In the genomic region with DNA sequence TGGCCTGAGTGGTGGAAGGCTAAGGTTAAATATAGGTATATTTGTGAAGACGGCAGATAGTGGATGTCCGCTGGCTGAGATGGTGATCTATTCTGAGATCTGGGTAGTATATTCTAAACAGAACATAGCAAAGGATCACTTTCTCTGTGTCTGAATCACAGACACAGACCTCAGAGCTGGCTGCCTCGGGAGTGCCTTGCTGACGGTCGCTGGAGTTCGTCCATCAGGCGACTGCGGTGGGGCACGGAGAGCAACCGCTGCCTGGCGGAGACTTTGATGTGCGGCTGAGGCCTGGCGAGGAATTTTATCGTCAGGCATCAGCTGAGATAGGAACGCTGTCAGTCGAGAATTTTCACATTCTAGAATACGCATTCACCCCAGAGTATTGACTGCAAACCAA, we compare ENCODE assay signal across 17 cellular contexts. TPM values are rescaled to one million over a fixed set of nuclear protein-coding genes. Genes with fewer than 3 reads are reported as not detected.
DNase-seq lines count a peak whose midpoint lies in the region; ATAC-seq and TF ChIP-seq lines count a peak whose summit lies in the region.
"Had no signal": no experiment of that assay in that cellular context is flagged by ENCODE, and none has a peak within 500 bp of the region (broad histone marks: within the 10 kb centered on the region; RNA-seq: fewer than 3 reads in every experiment).

No MANE protein-coding gene starts in this region.

- peak overlapping the region; percentile 97 for H3K27ac Mint-ChIP-seq in nephron progenitor cell
- H3K27ac Mint-ChIP-seq: activated CD4-positive, alpha-beta T cell treated with anti-CD3 and anti-CD28 coated beads, Interleukin-2, amount 10 ng/mL, durations not matched to agents 24 days and 14 days; activated naive CD4-positive, alpha-beta T cell treated with anti-CD3 and anti-CD28 coated beads, Interleukin-2, amount 50 U/mL, for 24 hours; natural killer cell had no signal

- H3K4me3 Mint-ChIP-seq in nephron progenitor cell = no peak overlapping the region
- H3K4me3 Mint-ChIP-seq: activated CD4-positive, alpha-beta T cell treated with anti-CD3 and anti-CD28 coated beads, Interleukin-2, amount 10 ng/mL, durations not matched to agents 24 days and 14 days; activated naive CD4-positive, alpha-beta T cell treated with anti-CD3 and anti-CD28 coated beads, Interleukin-2, amount 50 U/mL, for 24 hours; CD14-positive monocyte; natural killer cell had no signal

- H3K4me1 Mint-ChIP-seq in nephron progenitor cell = peaks cover 41% of the 10 kb centered on the region
- H3K4me1 Mint-ChIP-seq: activated CD4-positive, alpha-beta T cell treated with anti-CD3 and anti-CD28 coated beads, Interleukin-2, amount 10 ng/mL, durations not matched to agents 24 days and 14 days; activated naive CD4-positive, alpha-beta T cell treated with anti-CD3 and anti-CD28 coated beads, Interleukin-2, amount 50 U/mL, for 24 hours; natural killer cell had no signal

- DNase-seq in SK-N-DZ (ENCODE audit: low spot score) = peak; percentile 66
- DNase-seq in heart right ventricle = no peak
- DNase-seq in nephron progenitor cell = no peak
- peak; percentile 38 for DNase-seq in upper lobe of right lung
- DNase-seq in activated gamma-delta T cell (lab: John Stamatoyannopoulos, UW) = no peak
- DNase-seq: activated CD4-positive, alpha-beta T cell treated with anti-CD3 and anti-CD28 coated beads, Interleukin-2, amount 10 ng/mL, durations not matched to agents 24 days and 14 days; brain microvascular endothelial cell; DMS153; natural killer cell; NCI-H1930; SHP77 treated with DMSO at 0.1 percent for 48 hours; T1000 had no signal

- intact Hi-C loops in heart right ventricle (cut with DNase I) (loop anchor here in 1 of 10 donors (1.0 kb wide), 1 partner anchor 33 kb away; no protein-coding TSS in a partner anchor), upper lobe of right lung (cut with DNase I) (no loop called here)

- H3K4me1 ChIP-seq in heart right ventricle (peaks cover 0 to 19% (median 1%) of the 10 kb centered on the region in 9 donors), upper lobe of right lung (peaks cover under 1% of the 10 kb centered on the region)

- no peaks in the 10 kb centered on the region for H3K27me3 Mint-ChIP-seq in nephron progenitor cell (ENCODE audit: low read depth, poor library complexity)
- H3K27me3 Mint-ChIP-seq: activated CD4-positive, alpha-beta T cell treated with anti-CD3 and anti-CD28 coated beads, Interleukin-2, amount 10 ng/mL, durations not matched to agents 24 days and 14 days; activated naive CD4-positive, alpha-beta T cell treated with anti-CD3 and anti-CD28 coated beads, Interleukin-2, amount 50 U/mL, for 24 hours had no signal

- peaks cover 0 to 87% (median 15%) of the 10 kb centered on the region in 9 donors for H3K36me3 ChIP-seq in heart right ventricle
- H3K36me3 ChIP-seq in upper lobe of right lung = peaks cover 33% of the 10 kb centered on the region

- 42 to 56% methylated on average over 17 of the region's 17 CpGs for WGBS in heart right ventricle, 2 donors

- TF ChIP-seq CTCF in heart right ventricle (IDR thresholded peaks at IDR 0.05) (no peak), nephron progenitor cell (IDR thresholded peaks at IDR 0.05) (no peak), upper lobe of right lung (IDR thresholded peaks at IDR 0.05) (no peak)

- H3K9me3 ChIP-seq in heart right ventricle (no peaks in the 10 kb centered on the region), upper lobe of right lung (no peaks in the 10 kb centered on the region)

- H3K27me3 ChIP-seq in heart right ventricle (no peaks in the 10 kb centered on the region), upper lobe of right lung (no peaks in the 10 kb centered on the region)
- H3K27me3 ChIP-seq: brain microvascular endothelial cell had no signal

- ATAC-seq in heart right ventricle (peak in 6 of 8 donors; percentile 44 to 66 (median 54)), upper lobe of right lung (no peak), GM18498 (IDR thresholded peaks at IDR 0.05; ENCODE audit: unreplicated experiment) (no peak), SK-N-SH treated with all-trans-retinoic acid at 6 μM for 48 hours (no peak)
- ATAC-seq: left lobe of liver, natural killer cell had no signal

- H3K27ac ChIP-seq in heart right ventricle (peak overlapping the region in 4 of 10 donors; percentile 29 to 41 (median 37)), upper lobe of right lung (no peak overlapping the region)
- H3K27ac ChIP-seq: brain microvascular endothelial cell had no signal

- H3K9me3 Mint-ChIP-seq in nephron progenitor cell = no peaks in the 10 kb centered on the region
- H3K9me3 Mint-ChIP-seq: activated CD4-positive, alpha-beta T cell treated with anti-CD3 and anti-CD28 coated beads, Interleukin-2, amount 10 ng/mL, durations not matched to agents 24 days and 14 days; activated naive CD4-positive, alpha-beta T cell treated with anti-CD3 and anti-CD28 coated beads, Interleukin-2, amount 50 U/mL, for 24 hours; natural killer cell had no signal

- no peak overlapping the region for H3K4me3 ChIP-seq in heart right ventricle
- no peak overlapping the region for H3K4me3 ChIP-seq in upper lobe of right lung

- H3K36me3 Mint-ChIP-seq in nephron progenitor cell (ENCODE audit: low read depth) = peaks cover 66% of the 10 kb centered on the region
- H3K36me3 Mint-ChIP-seq: natural killer cell had no signal

TF ChIP-seq in SK-N-SH treated with all-trans-retinoic acid at 6 μM for 48 hours, 23 proteins besides CTCF, POLR2A, EP300 and RAD21:
- no peak for TF ChIP-seq ZNF8 (CRISPR knock-in tag; IDR thresholded peaks at IDR 0.05)
- TF ChIP-seq OSR1 (CRISPR knock-in tag; IDR thresholded peaks at IDR 0.05) = no peak
- TF ChIP-seq, protein P1, sequence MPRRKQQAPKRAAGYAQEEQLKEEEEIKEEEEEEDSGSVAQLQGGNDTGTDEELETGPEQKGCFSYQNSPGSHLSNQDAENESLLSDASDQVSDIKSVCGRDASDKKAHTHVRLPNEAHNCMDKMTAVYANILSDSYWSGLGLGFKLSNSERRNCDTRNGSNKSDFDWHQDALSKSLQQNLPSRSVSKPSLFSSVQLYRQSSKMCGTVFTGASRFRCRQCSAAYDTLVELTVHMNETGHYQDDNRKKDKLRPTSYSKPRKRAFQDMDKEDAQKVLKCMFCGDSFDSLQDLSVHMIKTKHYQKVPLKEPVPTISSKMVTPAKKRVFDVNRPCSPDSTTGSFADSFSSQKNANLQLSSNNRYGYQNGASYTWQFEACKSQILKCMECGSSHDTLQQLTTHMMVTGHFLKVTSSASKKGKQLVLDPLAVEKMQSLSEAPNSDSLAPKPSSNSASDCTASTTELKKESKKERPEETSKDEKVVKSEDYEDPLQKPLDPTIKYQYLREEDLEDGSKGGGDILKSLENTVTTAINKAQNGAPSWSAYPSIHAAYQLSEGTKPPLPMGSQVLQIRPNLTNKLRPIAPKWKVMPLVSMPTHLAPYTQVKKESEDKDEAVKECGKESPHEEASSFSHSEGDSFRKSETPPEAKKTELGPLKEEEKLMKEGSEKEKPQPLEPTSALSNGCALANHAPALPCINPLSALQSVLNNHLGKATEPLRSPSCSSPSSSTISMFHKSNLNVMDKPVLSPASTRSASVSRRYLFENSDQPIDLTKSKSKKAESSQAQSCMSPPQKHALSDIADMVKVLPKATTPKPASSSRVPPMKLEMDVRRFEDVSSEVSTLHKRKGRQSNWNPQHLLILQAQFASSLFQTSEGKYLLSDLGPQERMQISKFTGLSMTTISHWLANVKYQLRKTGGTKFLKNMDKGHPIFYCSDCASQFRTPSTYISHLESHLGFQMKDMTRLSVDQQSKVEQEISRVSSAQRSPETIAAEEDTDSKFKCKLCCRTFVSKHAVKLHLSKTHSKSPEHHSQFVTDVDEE (CRISPR knock-in tag; IDR thresholded peaks at IDR 0.05) = no peak
- no peak for TF ChIP-seq ARNTL (CRISPR knock-in tag; IDR thresholded peaks at IDR 0.05; ENCODE audit: borderline replicate concordance, low read depth)
- no peak for TF ChIP-seq RARB (CRISPR knock-in tag; IDR thresholded peaks at IDR 0.05)
- TF ChIP-seq CSDC2 (CRISPR knock-in tag; IDR thresholded peaks at IDR 0.05) = no peak
- TF ChIP-seq, protein P2, sequence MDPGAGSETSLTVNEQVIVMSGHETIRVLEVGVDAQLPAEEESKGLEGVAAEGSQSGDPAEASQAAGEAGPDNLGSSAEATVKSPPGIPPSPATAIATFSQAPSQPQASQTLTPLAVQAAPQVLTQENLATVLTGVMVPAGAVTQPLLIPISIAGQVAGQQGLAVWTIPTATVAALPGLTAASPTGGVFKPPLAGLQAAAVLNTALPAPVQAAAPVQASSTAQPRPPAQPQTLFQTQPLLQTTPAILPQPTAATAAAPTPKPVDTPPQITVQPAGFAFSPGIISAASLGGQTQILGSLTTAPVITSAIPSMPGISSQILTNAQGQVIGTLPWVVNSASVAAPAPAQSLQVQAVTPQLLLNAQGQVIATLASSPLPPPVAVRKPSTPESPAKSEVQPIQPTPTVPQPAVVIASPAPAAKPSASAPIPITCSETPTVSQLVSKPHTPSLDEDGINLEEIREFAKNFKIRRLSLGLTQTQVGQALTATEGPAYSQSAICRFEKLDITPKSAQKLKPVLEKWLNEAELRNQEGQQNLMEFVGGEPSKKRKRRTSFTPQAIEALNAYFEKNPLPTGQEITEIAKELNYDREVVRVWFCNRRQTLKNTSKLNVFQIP (CRISPR knock-in tag; IDR thresholded peaks at IDR 0.05; ENCODE audit: borderline replicate concordance, low read depth) = no peak

RNA-seq across cellular contexts. Expression of a gene that starts 42.9 kb away (rescaled TPM):
- polyA plus RNA-seq in SK-N-DZ (2014; cell fraction: cytosol; rRNA removed) = 24.9 and 26.8 TPM in 2 replicates
- 33.6 and 77.2 TPM in 2 replicates for polyA plus RNA-seq in SK-N-DZ (2014; cell fraction: nucleus; rRNA removed)
- total RNA-seq in heart right ventricle (100 to 1,000 TPM in 9 of 10 donors, 10 to 100 TPM in 1; 97.7 to 307 (median 225) TPM), upper lobe of right lung (24.6 TPM)
- 10 to 100 TPM; 40.9 to 73.3 TPM for polyA plus RNA-seq in heart right ventricle

RNA-seq across cellular contexts. Expression of a gene that starts 51.1 kb away (rescaled TPM):
- polyA plus RNA-seq in SK-N-DZ (2014; cell fraction: cytosol; rRNA removed) = 113 and 158 TPM in 2 replicates
- 133 and 178 TPM in 2 replicates for polyA plus RNA-seq in SK-N-DZ (2014; cell fraction: nucleus; rRNA removed)
- total RNA-seq in heart right ventricle = 10 to 100 TPM; 30.9 to 51.4 (median 38.3) TPM
- 10 to 100 TPM; 16.4 to 23.0 TPM for polyA plus RNA-seq in heart right ventricle
- total RNA-seq in upper lobe of right lung = 42.3 TPM

Comparison
In these comparisons a context has a peak if more than half of its experiments do, and no peak if none do; other contexts are left out.
1. DNase-seq: peak in SK-N-DZ (single experiment) and upper lobe of right lung (single experiment); none in heart right ventricle (0 of 2), nephron progenitor cell (single experiment) and activated gamma-delta T cell (single experiment).
2. ATAC-seq: peak in heart right ventricle (6 of 8); none in upper lobe of right lung (single experiment), GM18498 (single experiment) and SK-N-SH treated with all-trans-retinoic acid at 6 μM for 48 hours (single experiment).